ENCODE assay signal across 8 cellular contexts in genomic region chr5:71586941-71587708, GRCh38. TPM values are rescaled to one million over a fixed set of nuclear protein-coding genes. Genes with fewer than 3 reads are reported as not detected.
A peak's percentile ranks its signal among the peaks of the same experiment; 100 is the strongest.
DNase-seq lines count a peak whose midpoint lies in the region; ATAC-seq lines count a peak whose summit lies in the region.

Gene MCCC2, plus strand, starts transcription at chr5:71587340. Its CDS starts 86 bp downstream, at chr5:71587426.

- no peaks in the 10 kb centered on the region for H3K9me3 Mint-ChIP-seq in effector memory CD8-positive, alpha-beta T cell
- H3K9me3 Mint-ChIP-seq in memory B cell = no peaks in the 10 kb centered on the region

- DNase-seq in COLO829 (ENCODE audit: low spot score) (peak; percentile 73), HT1080 (ENCODE audit: low read depth) (peak; percentile 96), NOMO-1 treated with DMSO at 0.1 percent for 48 hours (lab: John Stamatoyannopoulos, UW; ENCODE audit: unreplicated experiment) (peak; percentile 96), memory B cell (ENCODE audit: low spot score in 2 of 2) (peak; percentile 92 to 93)
- peak; percentile 91 to 94 (median 94) for DNase-seq in activated CD8-positive, alpha-beta memory T cell treated with anti-CD3 and anti-CD28 coated beads for 48 hours (ENCODE audit: low read depth in 2 of 3, low spot score in 2 of 3)
- peak; percentile 96 to 97 (median 97) for DNase-seq in effector memory CD8-positive, alpha-beta T cell
- peak; percentile 92 for DNase-seq in stimulated activated CD8-positive, alpha-beta memory T cell treated with anti-CD3 and anti-CD28 coated beads, Interleukin-12 subunit alpha, Interleukin-12 subunit beta, amount 100 ng/mL, for 1 hour (ENCODE audit: low read depth)

- no peaks in the 10 kb centered on the region for H3K27me3 Mint-ChIP-seq in effector memory CD8-positive, alpha-beta T cell
- no peaks in the 10 kb centered on the region for H3K27me3 Mint-ChIP-seq in memory B cell

- H3K27ac Mint-ChIP-seq in effector memory CD8-positive, alpha-beta T cell = peak within 1 kb of the TSS; percentile 97
- peak within 1 kb of the TSS; percentile 97 for H3K27ac Mint-ChIP-seq in memory B cell

- H3K4me3 Mint-ChIP-seq in effector memory CD8-positive, alpha-beta T cell = peak within 1 kb of the TSS; percentile 89 to 90
- H3K4me3 Mint-ChIP-seq in memory B cell = peak within 1 kb of the TSS; percentile 99

- peak; percentile 95 for ATAC-seq in GM21367 (IDR thresholded peaks at IDR 0.05; ENCODE audit: unreplicated experiment)
- ATAC-seq in effector memory CD8-positive, alpha-beta T cell (replicated peaks) = peak; percentile 95
- peak; percentile 93 for ATAC-seq in memory B cell (ENCODE audit: low read depth)

- H3K36me3 Mint-ChIP-seq in effector memory CD8-positive, alpha-beta T cell (ENCODE audit: insufficient read depth) = peaks cover 20% of the 10 kb centered on the region
- H3K36me3 Mint-ChIP-seq in memory B cell = peaks cover 2% of the 10 kb centered on the region

- peaks cover 30 to 45% of the 10 kb centered on the region in 2 donors for H3K4me1 Mint-ChIP-seq in effector memory CD8-positive, alpha-beta T cell (ENCODE audit: low read depth in 2 of 2)
- peaks cover 25% of the 10 kb centered on the region for H3K4me1 Mint-ChIP-seq in memory B cell

RNA-seq across cellular contexts. Expression of gene MCCC2, which starts in this region (rescaled TPM):
- 42.0 and 50.3 TPM in 2 replicates for total RNA-seq in HT1080 (2014; rRNA removed; shearing (Covaris generic))
- polyA plus RNA-seq in HT1080 (2015; cell fraction: cytosol; rRNA removed) = 46.7 and 61.2 TPM in 2 replicates
- 63.3 and 69.5 TPM in 2 replicates for polyA plus RNA-seq in HT1080 (2015; cell fraction: nucleus; rRNA removed)

Comparison
In these comparisons a context has a peak if more than half of its experiments do, and no peak if none do; other contexts are left out.
1. Peak in every context shown above with its lines: DNase-seq and ATAC-seq.